8 cellular contexts compared by ENCODE assay signal in genomic region chr3:38003371-38003816, GRCh38. TPM values are rescaled to one million over a fixed set of nuclear protein-coding genes. Genes with fewer than 3 reads are reported as not detected.
DNase-seq lines count a peak whose midpoint lies in the region; ATAC-seq and TF ChIP-seq lines count a peak whose summit lies in the region.

No MANE protein-coding gene starts in this region.

- TF ChIP-seq POLR2A in right lobe of liver (IDR thresholded peaks at IDR 0.05) = no peak

- DNase-seq in Calu3 = peak; percentile 69
- peak; percentile 38 for DNase-seq in HT1080 (ENCODE audit: low read depth)
- DNase-seq in activated CD4-positive, alpha-beta T cell treated with anti-CD3 and anti-CD28 coated beads for 48 hours = peak; percentile 74
- peak; percentile 15 to 55 for DNase-seq in dermis microvascular lymphatic vessel endothelial cell (ENCODE audit: low read depth in 2 of 2)
- peak in 2 of 3 donors; percentile 56 to 63 for DNase-seq in right lobe of liver
- peak; percentile 44 for DNase-seq in stimulated activated CD8-positive, alpha-beta memory T cell treated with anti-CD3 and anti-CD28 coated beads, Interleukin-4, amount 100 ng/mL, for 24 hours (ENCODE audit: low read depth)
- no peak for DNase-seq in GM19240 (ENCODE audit: insufficient read length, low spot score)

- intact Hi-C loops in Calu3 (cut with micrococcal nuclease; ENCODE audit: unreplicated experiment) = loop anchor here (5.0 kb wide), 1 partner anchor 39 kb away; no protein-coding TSS in a partner anchor
- intact Hi-C loops in right lobe of liver (cut with DNase I) = loop anchor here (10.0 kb wide), 1 partner anchor 111 kb away; no protein-coding TSS in a partner anchor

- H3K27ac Mint-ChIP-seq in Calu3 (ENCODE audit: unreplicated experiment) = peak overlapping the region; percentile 44

- H3K4me3 ChIP-seq in right lobe of liver = no peak overlapping the region

- H3K4me1 ChIP-seq in right lobe of liver = peaks cover 0 to 3% (median under 1%) of the 10 kb centered on the region in 4 donors

- no peaks in the 10 kb centered on the region for H3K27me3 Mint-ChIP-seq in Calu3 (ENCODE audit: unreplicated experiment)

- 20% methylated on average over 5 of the region's 7 CpGs for WGBS in right lobe of liver (ENCODE audit: insufficient coverage, low coverage, low lambda C conversion rate, missing lambda C conversion rate)

- CTCF ChIA-PET in Calu3 (lab: Charles Lee) = interaction anchor here (1.0 to 1.3 kb wide), 2 partner anchors 12 to 29 kb away, joined by 4 to 16 read pairs; partner anchors contain the start of gene VILL

- no peak overlapping the region for H3K27ac ChIP-seq in right lobe of liver

- no peaks in the 10 kb centered on the region for H3K36me3 ChIP-seq in right lobe of liver

- peak; percentile 49 to 58 (median 56) for ATAC-seq in right lobe of liver
- no peak for ATAC-seq in GM19395 (IDR thresholded peaks at IDR 0.05; ENCODE audit: unreplicated experiment)

- H3K36me3 Mint-ChIP-seq in Calu3 (ENCODE audit: insufficient read depth, unreplicated experiment) = peaks cover 41% of the 10 kb centered on the region

- H3K27me3 ChIP-seq in right lobe of liver = no peaks in the 10 kb centered on the region

- H3K9me3 ChIP-seq in right lobe of liver = no peaks in the 10 kb centered on the region

- TF ChIP-seq CTCF in Calu3 (IDR thresholded peaks at IDR 0.05; ENCODE audit: unreplicated experiment) (peak; percentile 80), right lobe of liver (IDR thresholded peaks at IDR 0.05) (peak; percentile 69 to 87 (median 72))

- BruUV-seq in Calu3 (replicated peaks; lab: Mats Ljungman, UMichigan) = no TSS peak

- peaks cover 30% of the 10 kb centered on the region for H3K4me1 Mint-ChIP-seq in Calu3 (ENCODE audit: low read depth, unreplicated experiment)

- no peak overlapping the region for H3K4me3 Mint-ChIP-seq in Calu3 (ENCODE audit: low read depth, unreplicated experiment)

- no peaks in the 10 kb centered on the region for H3K9me3 Mint-ChIP-seq in Calu3 (ENCODE audit: low read depth, unreplicated experiment)

RNA-seq across cellular contexts. Expression of gene VILL, which starts 12.8 kb away (rescaled TPM):
- 52.6 and 86.8 TPM in 2 replicates for total RNA-seq in Calu3 (2022)
- total RNA-seq in HT1080 (2014; rRNA removed; shearing (Covaris generic)) = 1.0 and 1.1 TPM in 2 replicates
- polyA plus RNA-seq in HT1080 (2015; cell fraction: cytosol; rRNA removed) = 1.1 and 1.2 TPM in 2 replicates
- 4.0 and 4.3 TPM in 2 replicates for polyA plus RNA-seq in HT1080 (2015; cell fraction: nucleus; rRNA removed)
- 2.2 and 4.0 TPM in 2 replicates for total RNA-seq in dermis microvascular lymphatic vessel endothelial cell
- 1 to 10 TPM in 3 of 6 experiments, under 1 TPM in 3; 0.25 to 1.5 (median 0.97) TPM for total RNA-seq in right lobe of liver

RNA-seq across cellular contexts. Expression of gene PLCD1, which starts 26.0 kb away (rescaled TPM):
- total RNA-seq in Calu3 (2022) (7.8 and 9.8 TPM in 2 replicates), dermis microvascular lymphatic vessel endothelial cell (13.2 and 13.7 TPM in 2 replicates), right lobe of liver (10 to 100 TPM in 1 of 6 experiments, 1 to 10 TPM in 5; 6.5 to 10.2 (median 7.7) TPM)
- 1.9 and 3.6 TPM in 2 replicates for total RNA-seq in HT1080 (2014; rRNA removed; shearing (Covaris generic))
- 2.3 and 2.7 TPM in 2 replicates for polyA plus RNA-seq in HT1080 (2015; cell fraction: cytosol; rRNA removed)
- polyA plus RNA-seq in HT1080 (2015; cell fraction: nucleus; rRNA removed) = 3.8 and 8.1 TPM in 2 replicates

RNA-seq across cellular contexts. Expression of gene DLEC1, which starts 35.6 kb away (rescaled TPM):
- 0.28 and 0.78 TPM in 2 replicates for total RNA-seq in Calu3 (2022)
- not detected in 2 replicates for total RNA-seq in HT1080 (2014; rRNA removed; shearing (Covaris generic))
- polyA plus RNA-seq in HT1080 (2015; cell fraction: cytosol; rRNA removed) = not detected in 2 replicates
- 0.04 TPM in 1 of 2 replicates, not detected in the other for polyA plus RNA-seq in HT1080 (2015; cell fraction: nucleus; rRNA removed)
- under 0.01 TPM in 2 replicates for total RNA-seq in dermis microvascular lymphatic vessel endothelial cell
- total RNA-seq in right lobe of liver = under 1 TPM in 4 of 6 experiments, not detected in 2; 0.04 to 0.18 (median 0.15) TPM

Comparison
In these comparisons a context has a peak if more than half of its experiments do, and no peak if none do; other contexts are left out.
1. RNA of gene VILL, which starts 12.8 kb away (total RNA-seq): 52.6 to 86.8 TPM in Calu3; 2.2 to 4.0 TPM in dermis microvascular lymphatic vessel endothelial cell, 0.25 to 1.5 TPM in right lobe of liver and 1.0 to 1.1 TPM in HT1080; every median in the first group is over 10 times any median in the second.